In the genomic region with DNA sequence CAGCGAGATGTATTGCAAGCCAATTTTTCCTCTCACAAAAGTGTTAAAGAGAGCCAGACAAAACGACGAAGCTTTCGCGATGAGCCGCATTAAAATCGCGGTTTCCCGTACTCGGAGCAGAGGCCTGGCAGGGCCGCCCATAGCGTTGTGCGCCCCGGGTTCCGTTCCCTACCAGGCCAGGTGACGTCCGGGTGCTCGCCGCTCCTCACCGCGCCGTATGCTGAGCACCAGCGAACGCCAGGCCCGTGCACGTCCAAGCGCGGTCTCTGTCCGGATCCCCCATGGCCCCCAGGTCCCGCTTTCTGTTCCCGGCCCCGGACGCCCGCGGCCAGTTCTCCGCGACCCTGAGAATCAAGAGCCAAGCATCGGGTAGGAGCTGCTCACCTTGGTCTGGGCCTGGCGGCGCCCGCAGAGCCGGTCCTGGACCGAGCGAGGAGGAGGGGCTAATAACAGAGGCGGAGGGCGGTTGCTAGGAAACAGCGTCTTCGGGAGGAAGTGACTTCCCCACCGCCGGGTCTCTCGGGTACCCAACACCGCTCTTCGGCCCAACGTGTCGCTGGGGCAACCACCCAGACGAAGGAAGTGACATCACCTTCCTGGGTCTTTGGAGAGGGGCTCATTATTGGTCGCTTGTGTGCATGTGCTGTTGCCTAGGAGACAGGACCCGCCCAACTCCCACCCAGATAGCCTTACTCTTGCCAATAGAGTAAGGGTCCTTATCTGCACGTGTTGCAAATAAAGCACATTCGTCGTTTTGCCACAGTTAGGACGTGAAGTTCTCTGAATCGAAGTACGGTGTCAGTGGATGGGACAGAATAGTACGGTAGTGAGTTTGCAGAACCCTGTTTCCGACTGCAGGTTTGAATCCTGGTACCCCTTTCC, we compare ENCODE assay signal across 2 cellular contexts.
A peak's percentile ranks its signal among the peaks of the same experiment; 100 is the strongest.
TF ChIP-seq lines count a peak whose summit lies in the region.

A gene (minus strand): TSS at position 579 of the 882 bp plus-strand sequence. CDS start 1,115 bp downstream, outside the sequence.

TF ChIP-seq in HEK293, 187 proteins besides CTCF, POLR2A, EP300 and RAD21 (continued from another document and continues in another):
- TF ChIP-seq, protein P1, sequence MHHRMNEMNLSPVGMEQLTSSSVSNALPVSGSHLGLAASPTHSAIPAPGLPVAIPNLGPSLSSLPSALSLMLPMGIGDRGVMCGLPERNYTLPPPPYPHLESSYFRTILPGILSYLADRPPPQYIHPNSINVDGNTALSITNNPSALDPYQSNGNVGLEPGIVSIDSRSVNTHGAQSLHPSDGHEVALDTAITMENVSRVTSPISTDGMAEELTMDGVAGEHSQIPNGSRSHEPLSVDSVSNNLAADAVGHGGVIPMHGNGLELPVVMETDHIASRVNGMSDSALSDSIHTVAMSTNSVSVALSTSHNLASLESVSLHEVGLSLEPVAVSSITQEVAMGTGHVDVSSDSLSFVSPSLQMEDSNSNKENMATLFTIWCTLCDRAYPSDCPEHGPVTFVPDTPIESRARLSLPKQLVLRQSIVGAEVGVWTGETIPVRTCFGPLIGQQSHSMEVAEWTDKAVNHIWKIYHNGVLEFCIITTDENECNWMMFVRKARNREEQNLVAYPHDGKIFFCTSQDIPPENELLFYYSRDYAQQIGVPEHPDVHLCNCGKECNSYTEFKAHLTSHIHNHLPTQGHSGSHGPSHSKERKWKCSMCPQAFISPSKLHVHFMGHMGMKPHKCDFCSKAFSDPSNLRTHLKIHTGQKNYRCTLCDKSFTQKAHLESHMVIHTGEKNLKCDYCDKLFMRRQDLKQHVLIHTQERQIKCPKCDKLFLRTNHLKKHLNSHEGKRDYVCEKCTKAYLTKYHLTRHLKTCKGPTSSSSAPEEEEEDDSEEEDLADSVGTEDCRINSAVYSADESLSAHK (tag by site-specific recombination; IDR thresholded peaks at IDR 0.05): no peak
- TF ChIP-seq, protein P2, sequence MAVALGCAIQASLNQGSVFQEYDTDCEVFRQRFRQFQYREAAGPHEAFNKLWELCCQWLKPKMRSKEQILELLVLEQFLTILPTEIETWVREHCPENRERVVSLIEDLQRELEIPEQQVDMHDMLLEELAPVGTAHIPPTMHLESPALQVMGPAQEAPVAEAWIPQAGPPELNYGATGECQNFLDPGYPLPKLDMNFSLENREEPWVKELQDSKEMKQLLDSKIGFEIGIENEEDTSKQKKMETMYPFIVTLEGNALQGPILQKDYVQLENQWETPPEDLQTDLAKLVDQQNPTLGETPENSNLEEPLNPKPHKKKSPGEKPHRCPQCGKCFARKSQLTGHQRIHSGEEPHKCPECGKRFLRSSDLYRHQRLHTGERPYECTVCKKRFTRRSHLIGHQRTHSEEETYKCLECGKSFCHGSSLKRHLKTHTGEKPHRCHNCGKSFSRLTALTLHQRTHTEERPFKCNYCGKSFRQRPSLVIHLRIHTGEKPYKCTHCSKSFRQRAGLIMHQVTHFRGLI (tag by site-specific recombination; IDR thresholded peaks at IDR 0.05): peak; percentile 70
- TF ChIP-seq SP2 (tag by site-specific recombination; IDR thresholded peaks at IDR 0.05) (peak; percentile 70), ZNF248 (tag by site-specific recombination; IDR thresholded peaks at IDR 0.05) (no peak), ZNF530 (tag by site-specific recombination; IDR thresholded peaks at IDR 0.05; ENCODE audit: low read depth) (no peak), ZNF544 (tag by site-specific recombination; IDR thresholded peaks at IDR 0.05) (no peak), ZBTB1 (tag by site-specific recombination; IDR thresholded peaks at IDR 0.05) (no peak), ZBTB48 (tag by site-specific recombination; IDR thresholded peaks at IDR 0.05) (no peak), IKZF3 (tag by site-specific recombination; IDR thresholded peaks at IDR 0.05) (no peak), YY1 (tag by site-specific recombination; IDR thresholded peaks at IDR 0.05) (0 out of 2 replicates have a peak, but pooled peaks have one; percentile 33), SETDB1 (IDR thresholded peaks at IDR 0.05; ENCODE audit: insufficient read length, low read length) (no peak), ZNF777 (tag by site-specific recombination; IDR thresholded peaks at IDR 0.05; ENCODE audit: borderline replicate concordance) (no peak), KLF16 (tag by site-specific recombination; IDR thresholded peaks at IDR 0.05) (0 out of 2 replicates have a peak, but pooled peaks have one; percentile 34), ZNF501 (tag by site-specific recombination; IDR thresholded peaks at IDR 0.05) (peak; percentile 81)
- TF ChIP-seq, protein P3, sequence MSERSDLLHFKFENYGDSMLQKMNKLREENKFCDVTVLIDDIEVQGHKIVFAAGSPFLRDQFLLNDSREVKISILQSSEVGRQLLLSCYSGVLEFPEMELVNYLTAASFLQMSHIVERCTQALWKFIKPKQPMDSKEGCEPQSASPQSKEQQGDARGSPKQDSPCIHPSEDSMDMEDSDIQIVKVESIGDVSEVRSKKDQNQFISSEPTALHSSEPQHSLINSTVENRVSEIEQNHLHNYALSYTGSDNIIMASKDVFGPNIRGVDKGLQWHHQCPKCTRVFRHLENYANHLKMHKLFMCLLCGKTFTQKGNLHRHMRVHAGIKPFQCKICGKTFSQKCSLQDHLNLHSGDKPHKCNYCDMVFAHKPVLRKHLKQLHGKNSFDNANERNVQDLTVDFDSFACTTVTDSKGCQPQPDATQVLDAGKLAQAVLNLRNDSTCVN (tag by site-specific recombination; optimal IDR thresholded peaks at IDR 0.05): peak; percentile 91
- TF ChIP-seq, protein P4, sequence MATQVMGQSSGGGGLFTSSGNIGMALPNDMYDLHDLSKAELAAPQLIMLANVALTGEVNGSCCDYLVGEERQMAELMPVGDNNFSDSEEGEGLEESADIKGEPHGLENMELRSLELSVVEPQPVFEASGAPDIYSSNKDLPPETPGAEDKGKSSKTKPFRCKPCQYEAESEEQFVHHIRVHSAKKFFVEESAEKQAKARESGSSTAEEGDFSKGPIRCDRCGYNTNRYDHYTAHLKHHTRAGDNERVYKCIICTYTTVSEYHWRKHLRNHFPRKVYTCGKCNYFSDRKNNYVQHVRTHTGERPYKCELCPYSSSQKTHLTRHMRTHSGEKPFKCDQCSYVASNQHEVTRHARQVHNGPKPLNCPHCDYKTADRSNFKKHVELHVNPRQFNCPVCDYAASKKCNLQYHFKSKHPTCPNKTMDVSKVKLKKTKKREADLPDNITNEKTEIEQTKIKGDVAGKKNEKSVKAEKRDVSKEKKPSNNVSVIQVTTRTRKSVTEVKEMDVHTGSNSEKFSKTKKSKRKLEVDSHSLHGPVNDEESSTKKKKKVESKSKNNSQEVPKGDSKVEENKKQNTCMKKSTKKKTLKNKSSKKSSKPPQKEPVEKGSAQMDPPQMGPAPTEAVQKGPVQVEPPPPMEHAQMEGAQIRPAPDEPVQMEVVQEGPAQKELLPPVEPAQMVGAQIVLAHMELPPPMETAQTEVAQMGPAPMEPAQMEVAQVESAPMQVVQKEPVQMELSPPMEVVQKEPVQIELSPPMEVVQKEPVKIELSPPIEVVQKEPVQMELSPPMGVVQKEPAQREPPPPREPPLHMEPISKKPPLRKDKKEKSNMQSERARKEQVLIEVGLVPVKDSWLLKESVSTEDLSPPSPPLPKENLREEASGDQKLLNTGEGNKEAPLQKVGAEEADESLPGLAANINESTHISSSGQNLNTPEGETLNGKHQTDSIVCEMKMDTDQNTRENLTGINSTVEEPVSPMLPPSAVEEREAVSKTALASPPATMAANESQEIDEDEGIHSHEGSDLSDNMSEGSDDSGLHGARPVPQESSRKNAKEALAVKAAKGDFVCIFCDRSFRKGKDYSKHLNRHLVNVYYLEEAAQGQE (tag by site-specific recombination; IDR thresholded peaks at IDR 0.05): 0 out of 2 replicates have a peak, but pooled peaks have one; percentile 48

TF ChIP-seq in GM12878, 131 proteins besides CTCF, POLR2A, EP300 and RAD21 (continued from another document and continues in another):
- TF ChIP-seq, protein P4 (IDR thresholded peaks at IDR 0.05; ENCODE audit: low read depth, low read length): no peak
- TF ChIP-seq, protein P5, sequence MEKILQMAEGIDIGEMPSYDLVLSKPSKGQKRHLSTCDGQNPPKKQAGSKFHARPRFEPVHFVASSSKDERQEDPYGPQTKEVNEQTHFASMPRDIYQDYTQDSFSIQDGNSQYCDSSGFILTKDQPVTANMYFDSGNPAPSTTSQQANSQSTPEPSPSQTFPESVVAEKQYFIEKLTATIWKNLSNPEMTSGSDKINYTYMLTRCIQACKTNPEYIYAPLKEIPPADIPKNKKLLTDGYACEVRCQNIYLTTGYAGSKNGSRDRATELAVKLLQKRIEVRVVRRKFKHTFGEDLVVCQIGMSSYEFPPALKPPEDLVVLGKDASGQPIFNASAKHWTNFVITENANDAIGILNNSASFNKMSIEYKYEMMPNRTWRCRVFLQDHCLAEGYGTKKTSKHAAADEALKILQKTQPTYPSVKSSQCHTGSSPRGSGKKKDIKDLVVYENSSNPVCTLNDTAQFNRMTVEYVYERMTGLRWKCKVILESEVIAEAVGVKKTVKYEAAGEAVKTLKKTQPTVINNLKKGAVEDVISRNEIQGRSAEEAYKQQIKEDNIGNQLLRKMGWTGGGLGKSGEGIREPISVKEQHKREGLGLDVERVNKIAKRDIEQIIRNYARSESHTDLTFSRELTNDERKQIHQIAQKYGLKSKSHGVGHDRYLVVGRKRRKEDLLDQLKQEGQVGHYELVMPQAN (conservative IDR thresholded peaks at IDR 0.05): peak; percentile 87
- no peak for TF ChIP-seq TCF12 (IDR thresholded peaks at IDR 0.05; ENCODE audit: low read depth, low read length)
- TF ChIP-seq ZNF24 (IDR thresholded peaks at IDR 0.05): no peak
- TF ChIP-seq TAF1 (IDR thresholded peaks at IDR 0.05; ENCODE audit: borderline replicate concordance, low read depth, low read length): no peak
- TF ChIP-seq, protein P6, sequence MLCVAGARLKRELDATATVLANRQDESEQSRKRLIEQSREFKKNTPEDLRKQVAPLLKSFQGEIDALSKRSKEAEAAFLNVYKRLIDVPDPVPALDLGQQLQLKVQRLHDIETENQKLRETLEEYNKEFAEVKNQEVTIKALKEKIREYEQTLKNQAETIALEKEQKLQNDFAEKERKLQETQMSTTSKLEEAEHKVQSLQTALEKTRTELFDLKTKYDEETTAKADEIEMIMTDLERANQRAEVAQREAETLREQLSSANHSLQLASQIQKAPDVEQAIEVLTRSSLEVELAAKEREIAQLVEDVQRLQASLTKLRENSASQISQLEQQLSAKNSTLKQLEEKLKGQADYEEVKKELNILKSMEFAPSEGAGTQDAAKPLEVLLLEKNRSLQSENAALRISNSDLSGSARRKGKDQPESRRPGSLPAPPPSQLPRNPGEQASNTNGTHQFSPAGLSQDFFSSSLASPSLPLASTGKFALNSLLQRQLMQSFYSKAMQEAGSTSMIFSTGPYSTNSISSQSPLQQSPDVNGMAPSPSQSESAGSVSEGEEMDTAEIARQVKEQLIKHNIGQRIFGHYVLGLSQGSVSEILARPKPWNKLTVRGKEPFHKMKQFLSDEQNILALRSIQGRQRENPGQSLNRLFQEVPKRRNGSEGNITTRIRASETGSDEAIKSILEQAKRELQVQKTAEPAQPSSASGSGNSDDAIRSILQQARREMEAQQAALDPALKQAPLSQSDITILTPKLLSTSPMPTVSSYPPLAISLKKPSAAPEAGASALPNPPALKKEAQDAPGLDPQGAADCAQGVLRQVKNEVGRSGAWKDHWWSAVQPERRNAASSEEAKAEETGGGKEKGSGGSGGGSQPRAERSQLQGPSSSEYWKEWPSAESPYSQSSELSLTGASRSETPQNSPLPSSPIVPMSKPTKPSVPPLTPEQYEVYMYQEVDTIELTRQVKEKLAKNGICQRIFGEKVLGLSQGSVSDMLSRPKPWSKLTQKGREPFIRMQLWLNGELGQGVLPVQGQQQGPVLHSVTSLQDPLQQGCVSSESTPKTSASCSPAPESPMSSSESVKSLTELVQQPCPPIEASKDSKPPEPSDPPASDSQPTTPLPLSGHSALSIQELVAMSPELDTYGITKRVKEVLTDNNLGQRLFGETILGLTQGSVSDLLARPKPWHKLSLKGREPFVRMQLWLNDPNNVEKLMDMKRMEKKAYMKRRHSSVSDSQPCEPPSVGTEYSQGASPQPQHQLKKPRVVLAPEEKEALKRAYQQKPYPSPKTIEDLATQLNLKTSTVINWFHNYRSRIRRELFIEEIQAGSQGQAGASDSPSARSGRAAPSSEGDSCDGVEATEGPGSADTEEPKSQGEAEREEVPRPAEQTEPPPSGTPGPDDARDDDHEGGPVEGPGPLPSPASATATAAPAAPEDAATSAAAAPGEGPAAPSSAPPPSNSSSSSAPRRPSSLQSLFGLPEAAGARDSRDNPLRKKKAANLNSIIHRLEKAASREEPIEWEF (IDR thresholded peaks at IDR 0.05; ENCODE audit: insufficient replicate concordance, low read depth, low read length): no peak
- no peak for TF ChIP-seq JUND (IDR thresholded peaks at IDR 0.05; ENCODE audit: low read depth, low read length)
- TF ChIP-seq CHD1 (IDR thresholded peaks at IDR 0.05; ENCODE audit: low read depth, low read length): no peak
- no peak for TF ChIP-seq ZNF622 (IDR thresholded peaks at IDR 0.05)
- TF ChIP-seq, protein P7, sequence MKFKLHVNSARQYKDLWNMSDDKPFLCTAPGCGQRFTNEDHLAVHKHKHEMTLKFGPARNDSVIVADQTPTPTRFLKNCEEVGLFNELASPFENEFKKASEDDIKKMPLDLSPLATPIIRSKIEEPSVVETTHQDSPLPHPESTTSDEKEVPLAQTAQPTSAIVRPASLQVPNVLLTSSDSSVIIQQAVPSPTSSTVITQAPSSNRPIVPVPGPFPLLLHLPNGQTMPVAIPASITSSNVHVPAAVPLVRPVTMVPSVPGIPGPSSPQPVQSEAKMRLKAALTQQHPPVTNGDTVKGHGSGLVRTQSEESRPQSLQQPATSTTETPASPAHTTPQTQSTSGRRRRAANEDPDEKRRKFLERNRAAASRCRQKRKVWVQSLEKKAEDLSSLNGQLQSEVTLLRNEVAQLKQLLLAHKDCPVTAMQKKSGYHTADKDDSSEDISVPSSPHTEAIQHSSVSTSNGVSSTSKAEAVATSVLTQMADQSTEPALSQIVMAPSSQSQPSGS (IDR thresholded peaks at IDR 0.05; ENCODE audit: low read length): no peak
- no peak for TF ChIP-seq STAT3 (IDR thresholded peaks at IDR 0.05; ENCODE audit: low read depth, low read length)
- TF ChIP-seq CHD4 (IDR thresholded peaks at IDR 0.05): no peak
- TF ChIP-seq CBFB (IDR thresholded peaks at IDR 0.05; ENCODE audit: low read depth): no peak
